ENCODE assay signal across 11 cellular contexts in genomic region chr22:17922925-17923898, GRCh38.
A peak's percentile ranks its signal among the peaks of the same experiment; 100 is the strongest.
DNase-seq lines count a peak whose midpoint lies in the region; ATAC-seq and TF ChIP-seq lines count a peak whose summit lies in the region.
"Had no signal": no experiment of that assay in that cellular context is flagged by ENCODE, and none has a peak within 500 bp of the region (broad histone marks: within the 10 kb centered on the region; RNA-seq: fewer than 3 reads in every experiment).

No MANE protein-coding gene starts in this region.

- intact Hi-C loops in Panc1 (cut with micrococcal nuclease; ENCODE audit: unreplicated experiment): no loop called here

- no peak overlapping the region for H3K4me3 ChIP-seq in BLaER1
- H3K4me3 ChIP-seq in Panc1 (ENCODE audit: low read depth in 2 of 2, low read length in 2 of 2): no peak overlapping the region
- H3K4me3 ChIP-seq: skin epidermis had no signal

- H3K27ac ChIP-seq in BLaER1: no peak overlapping the region
- H3K27ac ChIP-seq in Panc1 (ENCODE audit: low read length): 0 out of 2 replicates have a peak overlapping the region, but pooled peaks have one; percentile 7

- peak overlapping the region; percentile 74 for H3K27ac Mint-ChIP-seq in osteocyte (ENCODE audit: unreplicated experiment)
- H3K27ac Mint-ChIP-seq: activated CD4-positive, alpha-beta T cell treated with anti-CD3 and anti-CD28 coated beads for 36 hours had no signal

- H3K36me3 Mint-ChIP-seq in osteocyte (ENCODE audit: unreplicated experiment): no peaks in the 10 kb centered on the region

- peak overlapping the region; percentile 47 for H3K4me3 Mint-ChIP-seq in osteocyte (ENCODE audit: unreplicated experiment)
- H3K4me3 Mint-ChIP-seq: activated CD4-positive, alpha-beta T cell treated with anti-CD3 and anti-CD28 coated beads for 36 hours had no signal

- peaks cover 99% of the 10 kb centered on the region for H4K20me1 ChIP-seq in BLaER1

- no peak overlapping the region for H3K9ac ChIP-seq in BLaER1

- CTCF ChIA-PET in Panc1 (lab: Charles Lee): no interaction called here

- H3K27me3 Mint-ChIP-seq in osteocyte (ENCODE audit: unreplicated experiment): no peaks in the 10 kb centered on the region
- H3K27me3 Mint-ChIP-seq: activated CD4-positive, alpha-beta T cell treated with anti-CD3 and anti-CD28 coated beads for 36 hours had no signal

- H3K4me1 Mint-ChIP-seq in osteocyte (ENCODE audit: unreplicated experiment): peaks cover 54% of the 10 kb centered on the region

- H3K36me3 ChIP-seq in BLaER1 (no peaks in the 10 kb centered on the region), Panc1 (ENCODE audit: control insufficient read depth, insufficient read depth, low read length) (no peaks in the 10 kb centered on the region)

- TF ChIP-seq CTCF in Panc1 (IDR thresholded peaks at IDR 0.05): no peak
- TF ChIP-seq CTCF in osteocyte (IDR thresholded peaks at IDR 0.05): no peak

- POLR2A ChIA-PET in Panc1 (lab: Charles Lee): interaction anchor here (0.6 to 0.7 kb wide), 2 partner anchors 27 to 95 kb away, joined by 3 read pairs; no protein-coding TSS in a partner anchor

- peaks cover 45% of the 10 kb centered on the region for H3K4me1 ChIP-seq in BLaER1
- H3K4me1 ChIP-seq in Panc1 (ENCODE audit: control insufficient read depth, insufficient read depth, low read length): peaks cover 20% of the 10 kb centered on the region

- ATAC-seq in Panc1 (no peak), GM18517 (IDR thresholded peaks at IDR 0.05; ENCODE audit: unreplicated experiment) (no peak)
- ATAC-seq: activated CD4-positive, alpha-beta T cell treated with anti-CD3 and anti-CD28 coated beads for 36 hours had no signal

- no peaks in the 10 kb centered on the region for H3K9me3 Mint-ChIP-seq in osteocyte (ENCODE audit: unreplicated experiment)

- no peaks in the 10 kb centered on the region for H3K9me3 ChIP-seq in BLaER1
- H3K9me3 ChIP-seq in Panc1 (ENCODE audit: control insufficient read depth, insufficient read depth, low read depth, low read length): no peaks in the 10 kb centered on the region

- H3K27me3 ChIP-seq in BLaER1: no peaks in the 10 kb centered on the region; the same call in 1 of the 2 replicates
- H3K27me3 ChIP-seq in Panc1 (ENCODE audit: control insufficient read depth, insufficient read depth, low read length): no peaks in the 10 kb centered on the region

- DNase-seq in Panc1 (ENCODE audit: low read depth, low spot score): no peak
- DNase-seq in fibroblast of gingiva (ENCODE audit: low read depth): peak; percentile 85
- DNase-seq in osteocyte (ENCODE audit: extremely low spot score, unreplicated experiment): no peak
- DNase-seq in DMS53 treated with DMSO at 0.1 percent for 48 hours (lab: John Stamatoyannopoulos, UW; ENCODE audit: unreplicated experiment): no peak
- no peak for DNase-seq in T-helper 9 cell
- DNase-seq in activated CD8-positive, alpha-beta memory T cell treated with anti-CD3 and anti-CD28 coated beads, Interleukin-2, amount 50 U/mL, for 48 hours: no peak
- DNase-seq: activated CD4-positive, alpha-beta T cell treated with anti-CD3 and anti-CD28 coated beads for 36 hours; effector memory CD4-positive, alpha-beta T cell had no signal

- H3K4me2 ChIP-seq in BLaER1: 0 out of 2 replicates have a peak overlapping the region, but pooled peaks have one; percentile 10

- BruUV-seq in Panc1 (replicated peaks; lab: Mats Ljungman, UMichigan): no TSS peak

- in situ Hi-C loops in Panc1 (cut with HindIII; ENCODE audit: low pct_unique_long_range_greater_than_20kb, low sequenced_read_pairs): no loop called here
